ENCODE assay signal across 26 cellular contexts in genomic region chr10:87105725-87106124, GRCh38.
"Had no signal": no experiment of that assay in that cellular context is flagged by ENCODE, and none has a peak within 500 bp of the region (broad histone marks: within the 10 kb centered on the region; RNA-seq: fewer than 3 reads in every experiment).

No MANE protein-coding gene starts in this region.

- H3K4me3 Mint-ChIP-seq: effector memory CD8-positive, alpha-beta T cell; endodermal cell; immature natural killer cell; mesothelial cell of epicardium; naive thymus-derived CD4-positive, alpha-beta T cell; natural killer cell had no signal

- H3K4me1 Mint-ChIP-seq: endodermal cell, mesothelial cell of epicardium had no signal

- ATAC-seq: effector memory CD8-positive, alpha-beta T cell; esophagus mucosa; gastrocnemius medialis; heart right ventricle; left lung; left ventricle myocardium superior; lower lobe of right lung; naive thymus-derived CD4-positive, alpha-beta T cell; natural killer cell had no signal

- H3K9me3 Mint-ChIP-seq: effector memory CD8-positive, alpha-beta T cell; endodermal cell; immature natural killer cell; mesothelial cell of epicardium; naive thymus-derived CD4-positive, alpha-beta T cell; natural killer cell had no signal

- H3K27ac ChIP-seq: coronary artery, epithelial cell of prostate, esophagus squamous epithelium, gastrocnemius medialis, heart right ventricle, left lung, lower lobe of right lung had no signal

- H3K4me3 ChIP-seq: coronary artery, esophagus squamous epithelium, gastrocnemius medialis, heart right ventricle, left lung, lower lobe of right lung had no signal

- H3K9me3 ChIP-seq: esophagus squamous epithelium, gastrocnemius medialis, heart right ventricle, left lung, lower lobe of right lung had no signal

- H3K27ac Mint-ChIP-seq: endodermal cell; mesothelial cell of epicardium; naive thymus-derived CD4-positive, alpha-beta T cell; natural killer cell had no signal

- H3K4me1 ChIP-seq: esophagus squamous epithelium, heart right ventricle, left lung, lower lobe of right lung had no signal

- DNase-seq: effector CD8-positive, alpha-beta T cell; effector memory CD8-positive, alpha-beta T cell; endodermal cell; erythroblast; esophagus squamous epithelium; foreskin fibroblast; foreskin melanocyte; gastrocnemius medialis; glutamatergic neuron; head of caudate nucleus; heart right ventricle; hypothalamus; immature natural killer cell; islet precursor cell; kidney; kidney glomerular epithelial cell; left lung; left ventricle myocardium superior; lower lobe of right lung; mesenchymal stem cell; naive thymus-derived CD4-positive, alpha-beta T cell; natural killer cell had no signal

- H3K27me3 Mint-ChIP-seq: effector memory CD8-positive, alpha-beta T cell; naive thymus-derived CD4-positive, alpha-beta T cell had no signal

- H3K27me3 ChIP-seq: esophagus squamous epithelium, gastrocnemius medialis, heart right ventricle, left lung had no signal
